1 cellular context compared by ENCODE assay signal in genomic region chr3:170003881-170004356, GRCh38.
TF ChIP-seq lines count a peak whose summit lies in the region.

No MANE protein-coding gene starts in this region.

TF ChIP-seq in HepG2, 621 proteins besides CTCF, POLR2A, EP300 and RAD21 (continued from another document and continues in another):
- TF ChIP-seq MED1 (CRISPR knock-in tag; IDR thresholded peaks at IDR 0.05) (peak; percentile 86), HNRNPLL (IDR thresholded peaks at IDR 0.05; ENCODE audit: low read depth, low read length, poor library complexity, severe bottlenecking) (no peak), NKX3-1 (CRISPR knock-in tag; IDR thresholded peaks at IDR 0.05) (no peak), CHD4 (IDR thresholded peaks at IDR 0.05; ENCODE audit: borderline replicate concordance, low read length) (0 out of 2 replicates have a peak, but pooled peaks have one; percentile 23), SIX1 (CRISPR knock-in tag; IDR thresholded peaks at IDR 0.05; ENCODE audit: borderline replicate concordance) (peak; percentile 18; the same call in 1 of the 2 replicates), SOX13 (IDR thresholded peaks at IDR 0.05) (no peak), SOX13 (CRISPR knock-in tag; conservative IDR thresholded peaks at IDR 0.05 in 1 of 2, IDR thresholded peaks at IDR 0.05 in 1 of 2) (peak in 1 of 2 experiments; percentile 81; a peak in 2 of 4 replicates), POGK (CRISPR knock-in tag; conservative IDR thresholded peaks at IDR 0.05) (no peak), SMAD3 (CRISPR knock-in tag; IDR thresholded peaks at IDR 0.05) (0 out of 2 replicates have a peak, but pooled peaks have one; percentile 15), ZNF550 (CRISPR knock-in tag; IDR thresholded peaks at IDR 0.05; ENCODE audit: borderline replicate concordance) (no peak), MXI1 (IDR thresholded peaks at IDR 0.05; ENCODE audit: borderline replicate concordance, low read depth, low read length) (no peak), SALL1 (CRISPR knock-in tag; IDR thresholded peaks at IDR 0.05) (peak; percentile 84), ZNF3 (CRISPR knock-in tag; IDR thresholded peaks at IDR 0.05) (no peak), CCAR2 (optimal IDR thresholded peaks at IDR 0.05; ENCODE audit: low read depth, low read length) (no peak), ZNF75D (CRISPR knock-in tag; IDR thresholded peaks at IDR 0.05; ENCODE audit: borderline replicate concordance) (no peak), NR2C2 (CRISPR knock-in tag; IDR thresholded peaks at IDR 0.05; ENCODE audit: borderline replicate concordance) (no peak), SOX5 (CRISPR knock-in tag; IDR thresholded peaks at IDR 0.05; ENCODE audit: borderline replicate concordance) (peak; percentile 82; the same call in 1 of the 2 replicates), ZNF670 (CRISPR knock-in tag; IDR thresholded peaks at IDR 0.05; ENCODE audit: borderline replicate concordance) (no peak), ZNF839 (CRISPR knock-in tag; IDR thresholded peaks at IDR 0.05; ENCODE audit: borderline replicate concordance) (no peak), GATAD1 (CRISPR knock-in tag; IDR thresholded peaks at IDR 0.05) (peak; percentile 50), ZNF761 (CRISPR knock-in tag; conservative IDR thresholded peaks at IDR 0.05) (no peak), ZNF790 (CRISPR knock-in tag; IDR thresholded peaks at IDR 0.05; ENCODE audit: borderline replicate concordance) (no peak), GABPB1 (CRISPR knock-in tag; IDR thresholded peaks at IDR 0.05) (peak; percentile 16; the same call in 1 of the 2 replicates), THAP11 (CRISPR knock-in tag; IDR thresholded peaks at IDR 0.05) (peak; percentile 13; the same call in 1 of the 2 replicates), SAP130 (CRISPR knock-in tag; IDR thresholded peaks at IDR 0.05; ENCODE audit: low read depth) (peak; percentile 56), TAF1 (CRISPR knock-in tag; IDR thresholded peaks at IDR 0.05) (0 out of 2 replicates have a peak, but pooled peaks have one; percentile 24), ZNF878 (CRISPR knock-in tag; IDR thresholded peaks at IDR 0.05) (peak; percentile 73; the same call in 1 of the 2 replicates), ZFX (CRISPR knock-in tag; IDR thresholded peaks at IDR 0.05; ENCODE audit: low read depth) (peak; percentile 25; the same call in 1 of the 2 replicates), MAFK (conservative IDR thresholded peaks at IDR 0.05 in 1 of 2, IDR thresholded peaks at IDR 0.05 in 1 of 2; ENCODE audit: low read length in 2 of 2) (no peak), ZNF850 (CRISPR knock-in tag; conservative IDR thresholded peaks at IDR 0.05) (no peak), SNAPC2 (CRISPR knock-in tag; IDR thresholded peaks at IDR 0.05) (no peak), ZNF383 (CRISPR knock-in tag; IDR thresholded peaks at IDR 0.05; ENCODE audit: borderline replicate concordance) (no peak), ERF (CRISPR knock-in tag; IDR thresholded peaks at IDR 0.05) (peak; percentile 57; the same call in 1 of the 2 replicates), ZNF703 (CRISPR knock-in tag; IDR thresholded peaks at IDR 0.05; ENCODE audit: borderline replicate concordance) (no peak), ZNF598 (CRISPR knock-in tag; IDR thresholded peaks at IDR 0.05; ENCODE audit: borderline replicate concordance) (no peak), ZSCAN31 (CRISPR knock-in tag; IDR thresholded peaks at IDR 0.05; ENCODE audit: low read depth) (no peak), MZF1 (CRISPR knock-in tag; IDR thresholded peaks at IDR 0.05; ENCODE audit: borderline replicate concordance) (no peak), ZNF430 (CRISPR knock-in tag; IDR thresholded peaks at IDR 0.05) (no peak), SRSF9 (IDR thresholded peaks at IDR 0.05; ENCODE audit: borderline replicate concordance, insufficient read depth, low read depth, low read length, poor library complexity, severe bottlenecking) (no peak), CREB3 (CRISPR knock-in tag; IDR thresholded peaks at IDR 0.05) (no peak), ZNF251 (CRISPR knock-in tag; IDR thresholded peaks at IDR 0.05) (no peak), RXRA (CRISPR knock-in tag; IDR thresholded peaks at IDR 0.05) (peak; percentile 69; the same call in 1 of the 2 replicates), ZFP41 (CRISPR knock-in tag; IDR thresholded peaks at IDR 0.05; ENCODE audit: borderline replicate concordance) (no peak), HNRNPK (IDR thresholded peaks at IDR 0.05; ENCODE audit: low read depth, low read length, poor library complexity, severe bottlenecking) (no peak), HHEX (CRISPR knock-in tag; IDR thresholded peaks at IDR 0.05) (no peak)
- TF ChIP-seq, protein P1, sequence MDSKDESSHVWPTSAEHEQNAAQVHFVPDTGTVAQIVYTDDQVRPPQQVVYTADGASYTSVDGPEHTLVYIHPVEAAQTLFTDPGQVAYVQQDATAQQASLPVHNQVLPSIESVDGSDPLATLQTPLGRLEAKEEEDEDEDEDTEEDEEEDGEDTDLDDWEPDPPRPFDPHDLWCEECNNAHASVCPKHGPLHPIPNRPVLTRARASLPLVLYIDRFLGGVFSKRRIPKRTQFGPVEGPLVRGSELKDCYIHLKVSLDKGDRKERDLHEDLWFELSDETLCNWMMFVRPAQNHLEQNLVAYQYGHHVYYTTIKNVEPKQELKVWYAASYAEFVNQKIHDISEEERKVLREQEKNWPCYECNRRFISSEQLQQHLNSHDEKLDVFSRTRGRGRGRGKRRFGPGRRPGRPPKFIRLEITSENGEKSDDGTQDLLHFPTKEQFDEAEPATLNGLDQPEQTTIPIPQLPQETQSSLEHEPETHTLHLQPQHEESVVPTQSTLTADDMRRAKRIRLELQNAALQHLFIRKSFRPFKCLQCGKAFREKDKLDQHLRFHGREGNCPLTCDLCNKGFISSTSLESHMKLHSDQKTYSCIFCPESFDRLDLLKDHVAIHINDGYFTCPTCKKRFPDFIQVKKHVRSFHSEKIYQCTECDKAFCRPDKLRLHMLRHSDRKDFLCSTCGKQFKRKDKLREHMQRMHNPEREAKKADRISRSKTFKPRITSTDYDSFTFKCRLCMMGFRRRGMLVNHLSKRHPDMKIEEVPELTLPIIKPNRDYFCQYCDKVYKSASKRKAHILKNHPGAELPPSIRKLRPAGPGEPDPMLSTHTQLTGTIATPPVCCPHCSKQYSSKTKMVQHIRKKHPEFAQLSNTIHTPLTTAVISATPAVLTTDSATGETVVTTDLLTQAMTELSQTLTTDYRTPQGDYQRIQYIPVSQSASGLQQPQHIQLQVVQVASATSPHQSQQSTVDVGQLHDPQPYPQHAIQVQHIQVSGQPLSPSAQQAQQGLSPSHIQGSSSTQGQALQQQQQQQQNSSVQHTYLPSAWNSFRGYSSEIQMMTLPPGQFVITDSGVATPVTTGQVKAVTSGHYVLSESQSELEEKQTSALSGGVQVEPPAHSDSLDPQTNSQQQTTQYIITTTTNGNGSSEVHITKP (CRISPR knock-in tag; IDR thresholded peaks at IDR 0.05; ENCODE audit: low read depth), result 0 out of 2 replicates have a peak, but pooled peaks have one; percentile 19
- TF ChIP-seq, protein P2, sequence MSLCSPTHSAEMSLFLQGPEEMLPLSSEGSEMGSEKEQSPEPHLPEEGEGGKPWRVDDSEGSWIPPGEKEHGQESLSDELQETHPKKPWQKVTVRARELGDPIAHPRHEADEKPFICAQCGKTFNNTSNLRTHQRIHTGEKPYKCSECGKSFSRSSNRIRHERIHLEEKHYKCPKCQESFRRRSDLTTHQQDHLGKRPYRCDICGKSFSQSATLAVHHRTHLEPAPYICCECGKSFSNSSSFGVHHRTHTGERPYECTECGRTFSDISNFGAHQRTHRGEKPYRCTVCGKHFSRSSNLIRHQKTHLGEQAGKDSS (CRISPR knock-in tag; IDR thresholded peaks at IDR 0.05; ENCODE audit: borderline replicate concordance, low read depth), result peak; percentile 95; the same call in 1 of the 2 replicates
- TF ChIP-seq, protein P3, sequence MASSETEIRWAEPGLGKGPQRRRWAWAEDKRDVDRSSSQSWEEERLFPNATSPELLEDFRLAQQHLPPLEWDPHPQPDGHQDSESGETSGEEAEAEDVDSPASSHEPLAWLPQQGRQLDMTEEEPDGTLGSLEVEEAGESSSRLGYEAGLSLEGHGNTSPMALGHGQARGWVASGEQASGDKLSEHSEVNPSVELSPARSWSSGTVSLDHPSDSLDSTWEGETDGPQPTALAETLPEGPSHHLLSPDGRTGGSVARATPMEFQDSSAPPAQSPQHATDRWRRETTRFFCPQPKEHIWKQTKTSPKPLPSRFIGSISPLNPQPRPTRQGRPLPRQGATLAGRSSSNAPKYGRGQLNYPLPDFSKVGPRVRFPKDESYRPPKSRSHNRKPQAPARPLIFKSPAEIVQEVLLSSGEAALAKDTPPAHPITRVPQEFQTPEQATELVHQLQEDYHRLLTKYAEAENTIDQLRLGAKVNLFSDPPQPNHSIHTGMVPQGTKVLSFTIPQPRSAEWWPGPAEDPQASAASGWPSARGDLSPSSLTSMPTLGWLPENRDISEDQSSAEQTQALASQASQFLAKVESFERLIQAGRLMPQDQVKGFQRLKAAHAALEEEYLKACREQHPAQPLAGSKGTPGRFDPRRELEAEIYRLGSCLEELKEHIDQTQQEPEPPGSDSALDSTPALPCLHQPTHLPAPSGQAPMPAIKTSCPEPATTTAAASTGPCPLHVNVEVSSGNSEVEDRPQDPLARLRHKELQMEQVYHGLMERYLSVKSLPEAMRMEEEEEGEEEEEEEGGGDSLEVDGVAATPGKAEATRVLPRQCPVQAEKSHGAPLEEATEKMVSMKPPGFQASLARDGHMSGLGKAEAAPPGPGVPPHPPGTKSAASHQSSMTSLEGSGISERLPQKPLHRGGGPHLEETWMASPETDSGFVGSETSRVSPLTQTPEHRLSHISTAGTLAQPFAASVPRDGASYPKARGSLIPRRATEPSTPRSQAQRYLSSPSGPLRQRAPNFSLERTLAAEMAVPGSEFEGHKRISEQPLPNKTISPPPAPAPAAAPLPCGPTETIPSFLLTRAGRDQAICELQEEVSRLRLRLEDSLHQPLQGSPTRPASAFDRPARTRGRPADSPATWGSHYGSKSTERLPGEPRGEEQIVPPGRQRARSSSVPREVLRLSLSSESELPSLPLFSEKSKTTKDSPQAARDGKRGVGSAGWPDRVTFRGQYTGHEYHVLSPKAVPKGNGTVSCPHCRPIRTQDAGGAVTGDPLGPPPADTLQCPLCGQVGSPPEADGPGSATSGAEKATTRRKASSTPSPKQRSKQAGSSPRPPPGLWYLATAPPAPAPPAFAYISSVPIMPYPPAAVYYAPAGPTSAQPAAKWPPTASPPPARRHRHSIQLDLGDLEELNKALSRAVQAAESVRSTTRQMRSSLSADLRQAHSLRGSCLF (CRISPR knock-in tag; IDR thresholded peaks at IDR 0.05; ENCODE audit: borderline replicate concordance), result no peak
- TF ChIP-seq, protein P4, sequence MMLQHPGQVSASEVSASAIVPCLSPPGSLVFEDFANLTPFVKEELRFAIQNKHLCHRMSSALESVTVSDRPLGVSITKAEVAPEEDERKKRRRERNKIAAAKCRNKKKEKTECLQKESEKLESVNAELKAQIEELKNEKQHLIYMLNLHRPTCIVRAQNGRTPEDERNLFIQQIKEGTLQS (CRISPR knock-in tag; IDR thresholded peaks at IDR 0.05), result no peak
- TF ChIP-seq, protein P5, sequence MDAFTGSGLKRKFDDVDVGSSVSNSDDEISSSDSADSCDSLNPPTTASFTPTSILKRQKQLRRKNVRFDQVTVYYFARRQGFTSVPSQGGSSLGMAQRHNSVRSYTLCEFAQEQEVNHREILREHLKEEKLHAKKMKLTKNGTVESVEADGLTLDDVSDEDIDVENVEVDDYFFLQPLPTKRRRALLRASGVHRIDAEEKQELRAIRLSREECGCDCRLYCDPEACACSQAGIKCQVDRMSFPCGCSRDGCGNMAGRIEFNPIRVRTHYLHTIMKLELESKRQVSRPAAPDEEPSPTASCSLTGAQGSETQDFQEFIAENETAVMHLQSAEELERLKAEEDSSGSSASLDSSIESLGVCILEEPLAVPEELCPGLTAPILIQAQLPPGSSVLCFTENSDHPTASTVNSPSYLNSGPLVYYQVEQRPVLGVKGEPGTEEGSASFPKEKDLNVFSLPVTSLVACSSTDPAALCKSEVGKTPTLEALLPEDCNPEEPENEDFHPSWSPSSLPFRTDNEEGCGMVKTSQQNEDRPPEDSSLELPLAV (CRISPR knock-in tag; conservative IDR thresholded peaks at IDR 0.05; ENCODE audit: low read depth), result no peak
- TF ChIP-seq, protein P6, sequence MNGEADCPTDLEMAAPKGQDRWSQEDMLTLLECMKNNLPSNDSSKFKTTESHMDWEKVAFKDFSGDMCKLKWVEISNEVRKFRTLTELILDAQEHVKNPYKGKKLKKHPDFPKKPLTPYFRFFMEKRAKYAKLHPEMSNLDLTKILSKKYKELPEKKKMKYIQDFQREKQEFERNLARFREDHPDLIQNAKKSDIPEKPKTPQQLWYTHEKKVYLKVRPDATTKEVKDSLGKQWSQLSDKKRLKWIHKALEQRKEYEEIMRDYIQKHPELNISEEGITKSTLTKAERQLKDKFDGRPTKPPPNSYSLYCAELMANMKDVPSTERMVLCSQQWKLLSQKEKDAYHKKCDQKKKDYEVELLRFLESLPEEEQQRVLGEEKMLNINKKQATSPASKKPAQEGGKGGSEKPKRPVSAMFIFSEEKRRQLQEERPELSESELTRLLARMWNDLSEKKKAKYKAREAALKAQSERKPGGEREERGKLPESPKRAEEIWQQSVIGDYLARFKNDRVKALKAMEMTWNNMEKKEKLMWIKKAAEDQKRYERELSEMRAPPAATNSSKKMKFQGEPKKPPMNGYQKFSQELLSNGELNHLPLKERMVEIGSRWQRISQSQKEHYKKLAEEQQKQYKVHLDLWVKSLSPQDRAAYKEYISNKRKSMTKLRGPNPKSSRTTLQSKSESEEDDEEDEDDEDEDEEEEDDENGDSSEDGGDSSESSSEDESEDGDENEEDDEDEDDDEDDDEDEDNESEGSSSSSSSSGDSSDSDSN (CRISPR knock-in tag; IDR thresholded peaks at IDR 0.05), result no peak
